8 cellular contexts compared by ENCODE assay signal in genomic region chr2:91766349-91767048, GRCh38.
DNase-seq lines count a peak whose midpoint lies in the region; ATAC-seq, FAIRE-seq and TF ChIP-seq lines count a peak whose summit lies in the region.
"Not testable (repeated sequence)": the region's sequence is repeated elsewhere in the genome, so short reads cannot be mapped to it uniquely, and the experiment has no call there.

No MANE protein-coding gene starts in this region.

- POLR2A ChIA-PET in Caco-2 (lab: Charles Lee), result not testable (repeated sequence)

- H3K9ac ChIP-seq in astrocyte (ENCODE audit: low read length), result peak overlapping the region; percentile 59

- CTCF ChIA-PET in Caco-2 (lab: Charles Lee), result not testable (repeated sequence)

- peak; percentile 75 for ATAC-seq in upper lobe of right lung

- not testable (repeated sequence) for H3K4me1 ChIP-seq in Caco-2, Peyer's patch, upper lobe of right lung
- H3K4me1 ChIP-seq in astrocyte (ENCODE audit: insufficient read depth, low read length) (peaks cover 23% of the 10 kb centered on the region), esophagus squamous epithelium (peaks cover 0 to 26% (median 8%) of the 10 kb centered on the region in 3 donors)

- H3K27me3 ChIP-seq in Caco-2 (replicated peaks; ENCODE audit: control insufficient read depth, insufficient read depth, low read length); Peyer's patch; astrocyte (ENCODE audit: insufficient read depth, low read length); esophagus squamous epithelium; upper lobe of right lung: not testable (repeated sequence)

- peak overlapping the region in 3 of 4 donors; percentile 40 to 86 (median 67) for H3K27ac ChIP-seq in Peyer's patch
- peak overlapping the region; percentile 76 for H3K27ac ChIP-seq in astrocyte (ENCODE audit: low read depth, low read length)
- H3K27ac ChIP-seq in esophagus squamous epithelium, upper lobe of right lung: not testable (repeated sequence)

- H3K36me3 Mint-ChIP-seq in Caco-2 (ENCODE audit: insufficient read depth, unreplicated experiment); astrocyte (ENCODE audit: low read depth, unreplicated experiment): not testable (repeated sequence)

- not testable (repeated sequence) for H3K36me3 ChIP-seq in Caco-2 (ENCODE audit: control insufficient read depth, insufficient read depth, low read length); Peyer's patch; astrocyte (ENCODE audit: insufficient read depth, low read length); esophagus squamous epithelium; upper lobe of right lung

- peak in 1 of 2 donors; percentile 31 for TF ChIP-seq POLR2A in Peyer's patch (IDR thresholded peaks at IDR 0.05)
- TF ChIP-seq POLR2A in esophagus squamous epithelium (IDR thresholded peaks at IDR 0.05), result not testable (repeated sequence)

- H3K27me3 Mint-ChIP-seq in Caco-2 (ENCODE audit: insufficient read depth, unreplicated experiment); astrocyte (ENCODE audit: low read depth, unreplicated experiment): not testable (repeated sequence)

- intact Hi-C loops in Caco-2 (cut with micrococcal nuclease; ENCODE audit: unreplicated experiment); esophagus squamous epithelium (cut with DNase I); upper lobe of right lung (cut with DNase I): not testable (repeated sequence)

- not testable (repeated sequence) for TF ChIP-seq CTCF in Caco-2 (IDR thresholded peaks at IDR 0.05; ENCODE audit: insufficient read depth in 1 of 2, low read depth in 1 of 2, low read length in 1 of 2, severe bottlenecking in 1 of 2, unreplicated experiment in 1 of 2); Peyer's patch (IDR thresholded peaks at IDR 0.05); astrocyte (IDR thresholded peaks at IDR 0.05; ENCODE audit: insufficient read depth, low read depth, low read length); esophagus squamous epithelium (IDR thresholded peaks at IDR 0.05); upper lobe of right lung (IDR thresholded peaks at IDR 0.05)

- FAIRE-seq in astrocyte (lab: Jason Lieb, UNC), result peak; percentile 89

- H3K79me2 ChIP-seq in astrocyte (ENCODE audit: insufficient read depth, low read length), result not testable (repeated sequence)

- not testable (repeated sequence) for H3K4me3 ChIP-seq in Caco-2 (ENCODE audit: low read depth, low read length); astrocyte (ENCODE audit: insufficient read depth, low read depth, low read length); esophagus squamous epithelium; upper lobe of right lung
- H3K4me3 ChIP-seq in Peyer's patch, result peak overlapping the region in 2 of 4 donors; percentile 40 to 45

- H3K4me1 Mint-ChIP-seq in Caco-2 (ENCODE audit: low read depth, unreplicated experiment), result not testable (repeated sequence)
- H3K4me1 Mint-ChIP-seq in astrocyte (ENCODE audit: low read depth, unreplicated experiment), result peaks cover 30% of the 10 kb centered on the region

- peak overlapping the region; percentile 72 for H3K4me2 ChIP-seq in astrocyte (ENCODE audit: low read length)

- H3K9me3 Mint-ChIP-seq in Caco-2 (ENCODE audit: unreplicated experiment); astrocyte (ENCODE audit: unreplicated experiment): not testable (repeated sequence)

- H4K20me1 ChIP-seq in astrocyte (ENCODE audit: insufficient read depth, low read length), result not testable (repeated sequence)

- BruUV-seq in Caco-2 (replicated peaks; lab: Mats Ljungman, UMichigan), result not testable (repeated sequence)

- H3K27ac Mint-ChIP-seq in Caco-2 (ENCODE audit: unreplicated experiment), result not testable (repeated sequence)
- peak overlapping the region; percentile 93 for H3K27ac Mint-ChIP-seq in astrocyte (ENCODE audit: unreplicated experiment)

- H2AFZ ChIP-seq in astrocyte (ENCODE audit: low read depth, low read length), result not testable (repeated sequence)

- 49 to 59% methylated on average over 7 to 8 of the region's 9 CpGs for WGBS in esophagus squamous epithelium, 2 donors

- H3K4me3 Mint-ChIP-seq in Caco-2 (ENCODE audit: unreplicated experiment), result not testable (repeated sequence)
- H3K4me3 Mint-ChIP-seq in astrocyte (ENCODE audit: unreplicated experiment), result peak overlapping the region; percentile 62

- peak; percentile 27 to 65 for DNase-seq in Caco-2
- DNase-seq in HT1080 (ENCODE audit: low read depth), result peak; percentile 91
- peak in 2 of 3 donors; percentile 84 to 92 for DNase-seq in Peyer's patch
- peak; percentile 45 for DNase-seq in astrocyte (ENCODE audit: low read depth)
- peak; percentile 22 for DNase-seq in esophagus squamous epithelium (lab: John Stamatoyannopoulos, UW)
- DNase-seq in inferior parietal cortex (ENCODE audit: extremely low spot score), result peak; percentile 7
- DNase-seq in non-pigmented ciliary epithelial cell (ENCODE audit: low read depth), result peak; percentile 28
- DNase-seq in upper lobe of right lung, result not testable (repeated sequence)

- H3K9me3 ChIP-seq in Caco-2; Peyer's patch; astrocyte (ENCODE audit: insufficient read depth, low read depth, low read length); esophagus squamous epithelium; upper lobe of right lung: not testable (repeated sequence)
